Comparison of ENCODE assay signal across 10 cellular contexts in genomic region chr9:137461663-137462395, GRCh38. TPM values are rescaled to one million over a fixed set of nuclear protein-coding genes. Genes with fewer than 3 reads are reported as not detected.
DNase-seq lines count a peak whose midpoint lies in the region; ATAC-seq, FAIRE-seq and TF ChIP-seq lines count a peak whose summit lies in the region.
"Had no signal": no experiment of that assay in that cellular context is flagged by ENCODE, and none has a peak within 500 bp of the region (broad histone marks: within the 10 kb centered on the region; RNA-seq: fewer than 3 reads in every experiment).

No MANE protein-coding gene starts in this region.

- H3K4me1 ChIP-seq in A549 = peaks cover 19% of the 10 kb centered on the region
- peaks cover 25% of the 10 kb centered on the region for H3K4me1 ChIP-seq in NT2/D1 (ENCODE audit: insufficient read depth, insufficient read length)

- H3K9me3 ChIP-seq in A549 (no peaks in the 10 kb centered on the region), NT2/D1 (ENCODE audit: insufficient read depth, low read length) (no peaks in the 10 kb centered on the region)
- H3K9me3 ChIP-seq: Caco-2 had no signal

- TF ChIP-seq CTCF in A549 (IDR thresholded peaks at IDR 0.05) = no peak

- FAIRE-seq in A549 (lab: Jason Lieb, UNC) = no peak
- FAIRE-seq: endometrium had no signal

- H3K4me3 ChIP-seq in A549 (no peak overlapping the region), NT2/D1 (ENCODE audit: insufficient read length, low read depth) (no peak overlapping the region)

- peak; percentile 22 to 77; a peak in 3 of 6 replicates for ATAC-seq in A549
- peak; percentile 62 for ATAC-seq in GM21447 (IDR thresholded peaks at IDR 0.05; ENCODE audit: unreplicated experiment)
- no peak for ATAC-seq in HG02623 (IDR thresholded peaks at IDR 0.05; ENCODE audit: unreplicated experiment)
- ATAC-seq in GM19035 (IDR thresholded peaks at IDR 0.05; ENCODE audit: unreplicated experiment) = no peak

- H3K27me3 ChIP-seq in NT2/D1 (ENCODE audit: insufficient read depth, insufficient read length) = peaks cover 20% of the 10 kb centered on the region

- CTCF ChIA-PET in A549 (lab: Yijun Ruan, JAX) = interaction anchor here (0.6 to 1.5 kb wide), 3 partner anchors 13 to 46 kb away, joined by 3 to 5 read pairs (median 5); partner anchors contain the start of genes EXD3 and NOXA1

- H3K9ac ChIP-seq in NT2/D1 (ENCODE audit: insufficient read length, low read depth) = no peak overlapping the region

- 0 out of 3 replicates have a peak overlapping the region, but pooled peaks have one; percentile 8 for H3K4me2 ChIP-seq in A549

- no peak for TF ChIP-seq EP300 in A549 (IDR thresholded peaks at IDR 0.05)

- DNase-seq in A549 (ENCODE audit: low read depth in 1 of 2, low spot score in 1 of 2) = peak; percentile 59 to 81
- DNase-seq in NT2/D1 (ENCODE audit: low read depth, low spot score) = peak; percentile 62
- peak; percentile 80 for DNase-seq in activated gamma-delta T cell (lab: John Stamatoyannopoulos, UW)
- peak; percentile 59 for DNase-seq in left kidney (ENCODE audit: low read depth, low spot score)
- DNase-seq in stimulated activated CD8-positive, alpha-beta memory T cell treated with anti-CD3 and anti-CD28 coated beads, Interleukin-7, amount 100 ng/mL, for 4 hours (ENCODE audit: low read depth in 2 of 2) = peak; percentile 67 to 81

- no peak for TF ChIP-seq RAD21 in A549 (conservative IDR thresholded peaks at IDR 0.05 in 1 of 2, IDR thresholded peaks at IDR 0.05 in 1 of 2)

- H3K36me3 ChIP-seq in NT2/D1 (ENCODE audit: insufficient read depth, insufficient read length, low read length) = peaks cover 14% of the 10 kb centered on the region

- WGBS in A549 (ENCODE audit: missing lambda C conversion rate) = 71% methylated on average over 44 of the region's 52 CpGs

- POLR2A ChIA-PET in A549 (lab: Yijun Ruan, JAX) = no interaction called here

- TF ChIP-seq POLR2A in A549 (IDR thresholded peaks at IDR 0.05; ENCODE audit: low read length) = no peak

- H3K27ac ChIP-seq in A549 = no peak overlapping the region

TF ChIP-seq in A549, 52 proteins besides CTCF, POLR2A, EP300 and RAD21:
- TF ChIP-seq ESRRA (IDR thresholded peaks at IDR 0.05; ENCODE audit: borderline replicate concordance, low read length) = no peak

RNA-seq across cellular contexts. Expression of gene NSMF, which starts 2.7 kb away (rescaled TPM):
- polyA plus RNA-seq in A549 (2011; rRNA removed) (16.0 and 20.0 TPM in 2 replicates), A549 (2017; fragmentation: RNase III; extraction: RNeasy Plus Mini Kit Qiagen cat#74134 plus additional on column Dnase treatment) (29.2 to 35.0 TPM (median 33.0 TPM) in 3 replicates)
- polyA plus RNA-seq in A549 (2012; cell fraction: cytosol; rRNA removed) = 33.6 and 46.9 TPM in 2 replicates
- polyA plus RNA-seq in A549 (2012; cell fraction: nucleus; rRNA removed) = 116 and 143 TPM in 2 replicates
- polyA minus RNA-seq in A549 (2011; rRNA and poly(A)+ RNA removed) = 21.3 and 25.0 TPM in 2 replicates

RNA-seq across cellular contexts. Expression of gene ENTPD8, which starts 20.7 kb away (rescaled TPM):
- polyA plus RNA-seq in A549 (2011; rRNA removed) (0.18 and 0.22 TPM in 2 replicates), A549 (2017; fragmentation: RNase III; extraction: RNeasy Plus Mini Kit Qiagen cat#74134 plus additional on column Dnase treatment) (0.21 to 0.41 TPM (median 0.36 TPM) in 3 replicates)
- 0.22 and 0.29 TPM in 2 replicates for polyA plus RNA-seq in A549 (2012; cell fraction: cytosol; rRNA removed)
- 3.6 TPM in 2 replicates for polyA plus RNA-seq in A549 (2012; cell fraction: nucleus; rRNA removed)
- polyA minus RNA-seq in A549 (2011; rRNA and poly(A)+ RNA removed) = 0.08 TPM in 1 of 2 replicates, not detected in the other

RNA-seq across cellular contexts. Expression of gene NOXA1, which starts 38.6 kb away (rescaled TPM):
- polyA plus RNA-seq in A549 (2011; rRNA removed) = 0.44 and 0.58 TPM in 2 replicates
- polyA plus RNA-seq in A549 (2012; cell fraction: cytosol; rRNA removed) = 0.63 and 1.1 TPM in 2 replicates
- polyA plus RNA-seq in A549 (2012; cell fraction: nucleus; rRNA removed) = 3.9 and 6.1 TPM in 2 replicates
- polyA plus RNA-seq in A549 (2017; fragmentation: RNase III; extraction: RNeasy Plus Mini Kit Qiagen cat#74134 plus additional on column Dnase treatment) = 1.1 to 1.9 TPM (median 1.5 TPM) in 3 replicates
- polyA minus RNA-seq in A549 (2011; rRNA and poly(A)+ RNA removed) = 0.19 and 0.33 TPM in 2 replicates

RNA-seq across cellular contexts. Expression of gene EXD3, which starts 38.9 kb away (rescaled TPM):
- polyA plus RNA-seq in A549 (2011; rRNA removed) (3.3 and 3.4 TPM in 2 replicates), A549 (2017; fragmentation: RNase III; extraction: RNeasy Plus Mini Kit Qiagen cat#74134 plus additional on column Dnase treatment) (4.0 to 5.4 TPM (median 4.5 TPM) in 3 replicates)
- polyA plus RNA-seq in A549 (2012; cell fraction: cytosol; rRNA removed) = 2.3 and 4.1 TPM in 2 replicates
- 11.3 and 14.6 TPM in 2 replicates for polyA plus RNA-seq in A549 (2012; cell fraction: nucleus; rRNA removed)
- polyA minus RNA-seq in A549 (2011; rRNA and poly(A)+ RNA removed) = 2.5 and 3.5 TPM in 2 replicates

Comparison
In these comparisons a context has a peak if more than half of its experiments do, and no peak if none do; other contexts are left out.
1. ATAC-seq: peak in A549 (2 of 2) and GM21447 (single experiment); none in HG02623 (single experiment) and GM19035 (single experiment).
2. Peak in every context shown above with its lines, with median percentiles within 50 percentile points of each other: DNase-seq.